In genomic region chr2:164969909-164970690, GRCh38 we compare ENCODE assay signal across 27 cellular contexts. TPM values are rescaled to one million over a fixed set of nuclear protein-coding genes. Genes with fewer than 3 reads are reported as not detected.
DNase-seq lines count a peak whose midpoint lies in the region; ATAC-seq and TF ChIP-seq lines count a peak whose summit lies in the region.
"Had no signal": no experiment of that assay in that cellular context is flagged by ENCODE, and none has a peak within 500 bp of the region (broad histone marks: within the 10 kb centered on the region; RNA-seq: fewer than 3 reads in every experiment).

No MANE protein-coding gene starts in this region.

- H3K27me3 ChIP-seq in spleen (replicated peaks in 1 of 7): no peaks in the 10 kb centered on the region
- H3K27me3 ChIP-seq: BLaER1 treated with 17β-estradiol and CSF1 and Interleukin-3, amounts not matched to agents 10 nM and 100 nM; MG63 had no signal

- H3K27me3 Mint-ChIP-seq in activated B cell treated with CpG ODN at 0.5 μM for 24 hours (no peaks in the 10 kb centered on the region), memory B cell (no peaks in the 10 kb centered on the region)
- peaks cover 3% of the 10 kb centered on the region for H3K27me3 Mint-ChIP-seq in activated T-helper 2 cell treated with anti-CD3 and anti-CD28 coated beads, Interferon-gamma antibody, Interleukin-2, Interleukin-4, amounts not matched to agents 10 μg/mL and 5 μg/mL and 100 μg/mL, durations not matched to agents 14 hours and 24 hours and 36 hours (ENCODE audit: low read depth)
- H3K27me3 Mint-ChIP-seq: CD4-positive, alpha-beta T cell had no signal

- peaks cover 0 to 8% (median 0%) of the 10 kb centered on the region in 8 donors for H3K9me3 ChIP-seq in spleen
- H3K9me3 ChIP-seq: Caco-2 had no signal

- H3K4me1 Mint-ChIP-seq in activated B cell treated with CpG ODN at 0.5 μM for 24 hours: peaks cover 97% of the 10 kb centered on the region
- H3K4me1 Mint-ChIP-seq in memory B cell: peaks cover 32% of the 10 kb centered on the region
- H3K4me1 Mint-ChIP-seq in activated T-helper 2 cell treated with anti-CD3 and anti-CD28 coated beads, Interferon-gamma antibody, Interleukin-2, Interleukin-4, amounts not matched to agents 10 μg/mL and 5 μg/mL and 100 μg/mL, durations not matched to agents 14 hours and 24 hours and 36 hours (ENCODE audit: low read depth): no peaks in the 10 kb centered on the region

- peak overlapping the region; percentile 55 for H3K4me3 Mint-ChIP-seq in activated B cell treated with CpG ODN at 0.5 μM for 24 hours
- no peak overlapping the region for H3K4me3 Mint-ChIP-seq in memory B cell
- H3K4me3 Mint-ChIP-seq in activated T-helper 2 cell treated with anti-CD3 and anti-CD28 coated beads, Interferon-gamma antibody, Interleukin-2, Interleukin-4, amounts not matched to agents 10 μg/mL and 5 μg/mL and 100 μg/mL, durations not matched to agents 14 hours and 24 hours and 36 hours (ENCODE audit: low read depth): no peak overlapping the region
- H3K4me3 Mint-ChIP-seq: CD4-positive, alpha-beta T cell had no signal

- no peak for TF ChIP-seq POLR2A in spleen (IDR thresholded peaks at IDR 0.05)

- intact Hi-C loops in activated B cell treated with CpG ODN at 0.5 μM for 24 hours (cut with micrococcal nuclease) (loop anchor here (1.0 to 10.0 kb wide), 5 partner anchors 15 to 825 kb away; partner anchors contain the start of genes COBLL1, GALNT3 and SLC38A11), spleen (cut with DNase I; ENCODE audit: low total_unique reads) (no loop called here)
- intact Hi-C loops in activated T-helper 2 cell treated with anti-CD3 and anti-CD28 coated beads, Interferon-gamma antibody, Interleukin-2, Interleukin-4, amounts not matched to agents 10 μg/mL and 5 μg/mL and 100 μg/mL, durations not matched to agents 14 hours and 24 hours and 36 hours (cut with micrococcal nuclease): no loop called here

- H3K27ac ChIP-seq in spleen: peak overlapping the region in 7 of 8 donors; percentile 42 to 80 (median 56)
- H3K27ac ChIP-seq: BLaER1 treated with 17β-estradiol and CSF1 and Interleukin-3, amounts not matched to agents 10 nM and 100 nM had no signal

- H3K4me3 ChIP-seq in spleen: no peak overlapping the region
- H3K4me3 ChIP-seq: BLaER1 treated with 17β-estradiol and CSF1 and Interleukin-3, amounts not matched to agents 10 nM and 100 nM; MG63 had no signal

- H3K36me3 ChIP-seq in spleen: no peaks in the 10 kb centered on the region
- H3K36me3 ChIP-seq: BLaER1 treated with 17β-estradiol and CSF1 and Interleukin-3, amounts not matched to agents 10 nM and 100 nM; MG63 had no signal

- H3K9me3 Mint-ChIP-seq in activated B cell treated with CpG ODN at 0.5 μM for 24 hours (peaks cover 16% of the 10 kb centered on the region), memory B cell (peaks cover 1% of the 10 kb centered on the region)
- no peaks in the 10 kb centered on the region for H3K9me3 Mint-ChIP-seq in activated T-helper 2 cell treated with anti-CD3 and anti-CD28 coated beads, Interferon-gamma antibody, Interleukin-2, Interleukin-4, amounts not matched to agents 10 μg/mL and 5 μg/mL and 100 μg/mL, durations not matched to agents 14 hours and 24 hours and 36 hours
- H3K9me3 Mint-ChIP-seq: CD4-positive, alpha-beta T cell had no signal

- TF ChIP-seq CTCF in activated B cell treated with CpG ODN at 0.5 μM for 24 hours (IDR thresholded peaks at IDR 0.05) (no peak), spleen (IDR thresholded peaks at IDR 0.05 in 8 of 11, conservative IDR thresholded peaks at IDR 0.05 in 3 of 11) (no peak)

- POLR2A ChIA-PET in activated B cell treated with CpG ODN at 0.5 μM for 24 hours (lab: Charles Lee): no interaction called here

- H3K27ac Mint-ChIP-seq in activated B cell treated with CpG ODN at 0.5 μM for 24 hours (peak overlapping the region; percentile 86), memory B cell (peak overlapping the region; percentile 56)
- no peak overlapping the region for H3K27ac Mint-ChIP-seq in activated T-helper 2 cell treated with anti-CD3 and anti-CD28 coated beads, Interferon-gamma antibody, Interleukin-2, Interleukin-4, amounts not matched to agents 10 μg/mL and 5 μg/mL and 100 μg/mL, durations not matched to agents 14 hours and 24 hours and 36 hours
- H3K27ac Mint-ChIP-seq: CD4-positive, alpha-beta T cell had no signal

- DNase-seq in EH (ENCODE audit: low read depth): peak; percentile 81
- no peak for DNase-seq in activated B cell treated with CpG ODN at 0.5 μM for 24 hours
- no peak for DNase-seq in memory B cell (ENCODE audit: low spot score in 2 of 2)
- no peak for DNase-seq in spleen
- no peak for DNase-seq in activated naive CD4-positive, alpha-beta T cell treated with anti-CD3 and anti-CD28 coated beads, Interleukin-2, amount 50 U/mL, for 16 hours
- no peak for DNase-seq in NCI-H2081 (lab: John Stamatoyannopoulos, UW)
- no peak for DNase-seq in activated T-helper 2 cell treated with anti-CD3 and anti-CD28 coated beads, Interferon-gamma antibody, Interleukin-2, Interleukin-4, amounts not matched to agents 10 μg/mL and 5 μg/mL and 100 μg/mL, durations not matched to agents 14 hours and 24 hours and 36 hours (ENCODE audit: low spot score)
- DNase-seq: Caco-2; CD4-positive, alpha-beta T cell; DMS 273 treated with DMSO at 0.1 percent for 48 hours; DMS79; GF-D8; HCEC 1CT; KBM-7; MG63; NCI-H1105 treated with DMSO at 0.1 percent for 48 hours; NCI-H2029; NCI-H2227 treated with DMSO at 0.1 percent for 48 hours; NCI-H526 treated with DMSO at 0.1 percent for 48 hours; RPMI8226; SHP77 had no signal

- H3K4me1 ChIP-seq in spleen: peaks cover 2 to 57% (median 11%) of the 10 kb centered on the region in 6 donors
- H3K4me1 ChIP-seq: Caco-2 had no signal

- CTCF ChIA-PET in activated B cell treated with CpG ODN at 0.5 μM for 24 hours (lab: Charles Lee): interaction anchor here (1.6 to 1.7 kb wide), 2 partner anchors 21 to 23 kb away, joined by 4 to 7 read pairs; no protein-coding TSS in a partner anchor

- 50 to 62% (median 61%) methylated on average over 2 of the region's 2 CpGs for WGBS in spleen, 5 donors

- peaks cover 5% of the 10 kb centered on the region for H3K36me3 Mint-ChIP-seq in activated B cell treated with CpG ODN at 0.5 μM for 24 hours (ENCODE audit: low read depth)
- peaks cover 3% of the 10 kb centered on the region for H3K36me3 Mint-ChIP-seq in memory B cell
- H3K36me3 Mint-ChIP-seq in activated T-helper 2 cell treated with anti-CD3 and anti-CD28 coated beads, Interferon-gamma antibody, Interleukin-2, Interleukin-4, amounts not matched to agents 10 μg/mL and 5 μg/mL and 100 μg/mL, durations not matched to agents 14 hours and 24 hours and 36 hours (ENCODE audit: low read depth): no peaks in the 10 kb centered on the region

- ATAC-seq in activated B cell treated with CpG ODN at 0.5 μM for 24 hours (ENCODE audit: low read depth) (peak; percentile 78), memory B cell (ENCODE audit: low read depth) (peak; percentile 64)

RNA-seq across cellular contexts. Expression of gene SLC38A11, which starts 14.8 kb away (rescaled TPM):
- 2.2 and 2.6 TPM in 2 replicates for total RNA-seq in activated B cell treated with CpG ODN at 0.5 μM for 24 hours
- total RNA-seq in spleen: 10 to 100 TPM in 6 of 7 donors, 1 to 10 TPM in 1; 5.8 to 41.4 (median 27.9) TPM
- polyA plus RNA-seq in spleen: 10 to 100 TPM in 2 of 3 donors, 1 to 10 TPM in 1; 8.5 to 48.6 (median 16.6) TPM
- total RNA-seq in activated T-helper 2 cell treated with anti-CD3 and anti-CD28 coated beads, Interferon-gamma antibody, Interleukin-2, Interleukin-4, amounts not matched to agents 10 μg/mL and 5 μg/mL and 100 μg/mL, durations not matched to agents 14 hours and 24 hours and 36 hours: not detected in 2 replicates
- total RNA-seq: A172; CD4-positive, alpha-beta T cell; H1; LHCN-M2; NCI-H460; SK-MEL-5 had no signal
- polyA plus RNA-seq: H1 had no signal
